ENCODE assay signal across 33 cellular contexts in the genomic region with DNA sequence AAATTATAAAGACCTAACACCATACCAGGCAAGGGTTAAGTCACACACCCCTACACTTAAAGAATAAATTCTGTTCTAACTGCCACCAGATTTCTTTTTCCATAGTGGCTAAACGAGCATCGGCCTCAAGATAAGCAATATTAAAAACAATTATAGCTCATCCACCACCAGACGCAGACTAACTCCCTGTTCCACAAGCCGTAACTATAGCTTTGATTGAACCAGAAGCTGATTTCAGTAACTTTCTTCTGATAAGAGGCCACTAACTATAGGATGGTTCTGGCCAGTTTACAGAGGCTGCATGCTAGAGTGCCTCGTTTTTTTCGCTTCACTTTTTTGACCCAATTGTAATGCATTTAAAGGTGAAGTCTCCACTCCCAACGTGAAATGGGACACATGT.
"Had no signal": no experiment of that assay in that cellular context is flagged by ENCODE, and none has a peak within 500 bp of the region (broad histone marks: within the 10 kb centered on the region; RNA-seq: fewer than 3 reads in every experiment).

No MANE protein-coding gene starts in this region.

- H3K27me3 ChIP-seq: ascending aorta, brain microvascular endothelial cell, dorsolateral prefrontal cortex, foreskin keratinocyte, gastrocnemius medialis, hepatocyte had no signal

- H3K9me3 Mint-ChIP-seq: activated B cell treated with CpG ODN at 0.5 μM for 24 hours; activated CD8-positive, alpha-beta T cell treated with anti-CD3 and anti-CD28 coated beads for 36 hours; activated naive CD4-positive, alpha-beta T cell treated with anti-CD3 and anti-CD28 coated beads for 36 hours; activated naive CD4-positive, alpha-beta T cell treated with anti-CD3 and anti-CD28 coated beads, Interleukin-2, amount 50 U/mL, for 24 hours; activated naive CD8-positive, alpha-beta T cell treated with anti-CD3 and anti-CD28 coated beads, Interleukin-2, amount 10 ng/mL, durations not matched to agents 7 days and 5 days; activated T-helper 1 cell treated with anti-CD3 and anti-CD28 coated beads, Interleukin-12 subunit alpha, Interleukin-12 subunit beta, Interleukin-2, Interleukin-4 antibody, amounts not matched to agents 30 ng/mL and 10 ng/mL and 1 ng/mL, durations not matched to agents 14 hours and 24 hours and 36 hours; activated T-helper 2 cell treated with anti-CD3 and anti-CD28 coated beads, Interferon-gamma antibody, Interleukin-2, Interleukin-4, amounts not matched to agents 10 μg/mL and 5 μg/mL and 100 μg/mL, durations not matched to agents 14 hours and 24 hours and 36 hours; central memory CD8-positive, alpha-beta T cell; dendritic cell treated with granulocyte-macrophage colony-stimulating factor and Interleukin-4, amounts not matched to agents 40 ng/mL and 50 ng/mL, for 4 days; endodermal cell; T-helper 2 cell treated with Interferon-gamma antibody and Interleukin-4, amounts not matched to agents 5 μg/mL and 100 μg/mL, for 36 hours had no signal

- H2AFZ ChIP-seq: hepatocyte had no signal

- H3K4me3 ChIP-seq: ascending aorta, coronary artery, dorsolateral prefrontal cortex, gastrocnemius medialis, heart right ventricle, hepatocyte had no signal

- H3K4me1 ChIP-seq: ascending aorta, gastrocnemius medialis, heart right ventricle had no signal

- H3K4me2 ChIP-seq: hepatocyte had no signal

- H3K79me2 ChIP-seq: hepatocyte had no signal

- H3K9me3 ChIP-seq: ascending aorta, gastrocnemius medialis, heart right ventricle had no signal

- DNase-seq: activated B cell treated with CpG ODN at 0.5 μM for 24 hours; activated CD4-positive, alpha-beta T cell treated with anti-CD3 and anti-CD28 coated beads for 48 hours; activated CD4-positive, alpha-beta T cell treated with anti-CD3 and anti-CD28 coated beads, Interleukin-2, amount 50 U/mL, for 1 hour; activated CD4-positive, alpha-beta T cell treated with anti-CD3 and anti-CD28 coated beads, Interleukin-2, amount 50 U/mL, for 48 hours; activated CD8-positive, alpha-beta memory T cell treated with anti-CD3 and anti-CD28 coated beads for 24 hours; activated CD8-positive, alpha-beta T cell treated with anti-CD3 and anti-CD28 coated beads for 36 hours; activated effector memory CD4-positive, alpha-beta T cell treated with anti-CD3 and anti-CD28 coated beads, Interleukin-2, amount 50 U/mL, for 16 hours; activated naive CD4-positive, alpha-beta T cell treated with anti-CD3 and anti-CD28 coated beads for 36 hours; activated naive CD8-positive, alpha-beta T cell treated with anti-CD3 and anti-CD28 coated beads, Interleukin-2, amount 10 ng/mL, durations not matched to agents 7 days and 5 days; activated T-cell treated with anti-CD3 and anti-CD28 coated beads, Interleukin-2, amount 50 U/mL, for 1 hour; activated T-cell treated with anti-CD3 and anti-CD28 coated beads, Interleukin-2, amount 50 U/mL, for 48 hours; brain microvascular endothelial cell; dorsolateral prefrontal cortex; effector memory CD4-positive, alpha-beta T cell; endodermal cell; foreskin keratinocyte; gastrocnemius medialis; glutamatergic neuron; heart right ventricle; T-helper 17 cell; T1000; WERI-Rb-1 had no signal

- H3K4me1 Mint-ChIP-seq: activated B cell treated with CpG ODN at 0.5 μM for 24 hours; activated naive CD4-positive, alpha-beta T cell treated with anti-CD3 and anti-CD28 coated beads, Interleukin-2, amount 50 U/mL, for 24 hours; activated naive CD8-positive, alpha-beta T cell treated with anti-CD3 and anti-CD28 coated beads, Interleukin-2, amount 10 ng/mL, durations not matched to agents 7 days and 5 days; central memory CD8-positive, alpha-beta T cell; T-helper 17 cell had no signal

- ATAC-seq: activated CD4-positive, CD25-positive, alpha-beta regulatory T cell treated with anti-CD3 and anti-CD28 coated beads, Interleukin-2, amount 50 U/mL, for 24 hours; activated CD8-positive, alpha-beta T cell treated with anti-CD3 and anti-CD28 coated beads for 36 hours; esophagus mucosa; foreskin keratinocyte; gastrocnemius medialis; heart right ventricle; T-helper 17 cell had no signal

- H3K36me3 Mint-ChIP-seq: activated naive CD4-positive, alpha-beta T cell treated with anti-CD3 and anti-CD28 coated beads, Interleukin-2, amount 50 U/mL, for 24 hours; activated naive CD8-positive, alpha-beta T cell treated with anti-CD3 and anti-CD28 coated beads, Interleukin-2, amount 10 ng/mL, durations not matched to agents 7 days and 5 days had no signal

- H3K27ac ChIP-seq: ascending aorta, coronary artery, dorsolateral prefrontal cortex, foreskin keratinocyte, gastrocnemius medialis, heart right ventricle, hepatocyte, WERI-Rb-1 had no signal

- H3K36me3 ChIP-seq: ascending aorta, brain microvascular endothelial cell, gastrocnemius medialis, heart right ventricle, WERI-Rb-1 had no signal

- H3K27me3 Mint-ChIP-seq: activated B cell treated with CpG ODN at 0.5 μM for 24 hours; central memory CD8-positive, alpha-beta T cell; dendritic cell treated with granulocyte-macrophage colony-stimulating factor and Interleukin-4, amounts not matched to agents 40 ng/mL and 50 ng/mL, for 4 days had no signal

- H3K4me3 Mint-ChIP-seq: activated B cell treated with CpG ODN at 0.5 μM for 24 hours; activated CD8-positive, alpha-beta T cell treated with anti-CD3 and anti-CD28 coated beads for 36 hours; activated naive CD4-positive, alpha-beta T cell treated with anti-CD3 and anti-CD28 coated beads for 36 hours; activated naive CD4-positive, alpha-beta T cell treated with anti-CD3 and anti-CD28 coated beads, Interleukin-2, amount 50 U/mL, for 24 hours; activated naive CD8-positive, alpha-beta T cell treated with anti-CD3 and anti-CD28 coated beads, Interleukin-2, amount 10 ng/mL, durations not matched to agents 7 days and 5 days; activated T-helper 1 cell treated with anti-CD3 and anti-CD28 coated beads, Interleukin-12 subunit alpha, Interleukin-12 subunit beta, Interleukin-2, Interleukin-4 antibody, amounts not matched to agents 30 ng/mL and 10 ng/mL and 1 ng/mL, durations not matched to agents 14 hours and 24 hours and 36 hours; central memory CD8-positive, alpha-beta T cell; dendritic cell treated with granulocyte-macrophage colony-stimulating factor and Interleukin-4, amounts not matched to agents 40 ng/mL and 50 ng/mL, for 4 days; endodermal cell; T-helper 17 cell; T-helper 2 cell treated with Interferon-gamma antibody and Interleukin-4, amounts not matched to agents 5 μg/mL and 100 μg/mL, for 36 hours had no signal

- H3K27ac Mint-ChIP-seq: activated B cell treated with CpG ODN at 0.5 μM for 24 hours; activated CD8-positive, alpha-beta T cell treated with anti-CD3 and anti-CD28 coated beads for 36 hours; activated naive CD4-positive, alpha-beta T cell treated with anti-CD3 and anti-CD28 coated beads for 36 hours; activated naive CD4-positive, alpha-beta T cell treated with anti-CD3 and anti-CD28 coated beads, Interleukin-2, amount 50 U/mL, for 24 hours; activated naive CD8-positive, alpha-beta T cell treated with anti-CD3 and anti-CD28 coated beads, Interleukin-2, amount 10 ng/mL, durations not matched to agents 7 days and 5 days; activated T-helper 1 cell treated with anti-CD3 and anti-CD28 coated beads, Interleukin-12 subunit alpha, Interleukin-12 subunit beta, Interleukin-2, Interleukin-4 antibody, amounts not matched to agents 30 ng/mL and 10 ng/mL and 1 ng/mL, durations not matched to agents 14 hours and 24 hours and 36 hours; activated T-helper 2 cell treated with anti-CD3 and anti-CD28 coated beads, Interferon-gamma antibody, Interleukin-2, Interleukin-4, amounts not matched to agents 10 μg/mL and 5 μg/mL and 100 μg/mL, durations not matched to agents 14 hours and 24 hours and 36 hours; dendritic cell treated with granulocyte-macrophage colony-stimulating factor and Interleukin-4, amounts not matched to agents 40 ng/mL and 50 ng/mL, for 4 days; endodermal cell; T-helper 17 cell; T-helper 2 cell treated with Interferon-gamma antibody and Interleukin-4, amounts not matched to agents 5 μg/mL and 100 μg/mL, for 36 hours had no signal
